In genomic region chr9:129399301-129399990, GRCh38 we compare ENCODE assay signal across 26 cellular contexts.
DNase-seq lines count a peak whose midpoint lies in the region; ATAC-seq and TF ChIP-seq lines count a peak whose summit lies in the region.
"Had no signal": no experiment of that assay in that cellular context is flagged by ENCODE, and none has a peak within 500 bp of the region (broad histone marks: within the 10 kb centered on the region; RNA-seq: fewer than 3 reads in every experiment).

No MANE protein-coding gene starts in this region.

- H3K27me3 Mint-ChIP-seq in mesothelial cell of epicardium (ENCODE audit: low read depth) (no peaks in the 10 kb centered on the region), type B pancreatic cell (no peaks in the 10 kb centered on the region)

- no peaks in the 10 kb centered on the region for H3K9me3 ChIP-seq in SK-N-SH
- H3K9me3 ChIP-seq: ascending aorta, esophagus squamous epithelium, gastrocnemius medialis, prostate gland, testis had no signal

- intact Hi-C loops in lower leg skin (cut with DNase I; ENCODE audit: low total_unique reads), result no loop called here

- no peak for TF ChIP-seq RAD21 in SK-N-SH (IDR thresholded peaks at IDR 0.05; ENCODE audit: low read length)

- H3K27ac ChIP-seq in SK-N-SH (ENCODE audit: low read depth in 2 of 2, low read length in 1 of 2), result no peak overlapping the region; a peak in 1 of 4 replicates
- H3K27ac ChIP-seq: 22Rv1, ascending aorta, esophagus squamous epithelium, gastrocnemius medialis, prostate gland, testis had no signal

- H3K4me2 ChIP-seq in SK-N-SH, result no peak overlapping the region

- ATAC-seq in SK-N-SH treated with all-trans-retinoic acid at 6 μM for 48 hours, result no peak
- ATAC-seq: gastrocnemius medialis; natural killer cell treated with Interleukin-12 subunit alpha and Interleukin-12 subunit beta and Interleukin-15 and Interleukin-18, amount 100 ng/mL, for 72 hours had no signal

- H3K9me2 ChIP-seq in SK-N-SH, result no peaks in the 10 kb centered on the region

- WGBS in SK-N-SH (ENCODE audit: low lambda C conversion rate), result 94% methylated on average over 18 of the region's 18 CpGs
- WGBS in lower leg skin, 2 donors, result 68 to 69% methylated on average over 18 of the region's 18 CpGs

- H4K20me1 ChIP-seq in SK-N-SH (ENCODE audit: insufficient read depth), result no peaks in the 10 kb centered on the region

- no peak for TF ChIP-seq POLR2A in lower leg skin (IDR thresholded peaks at IDR 0.05)

- H3K4me3 Mint-ChIP-seq in mesothelial cell of epicardium (no peak overlapping the region), type B pancreatic cell (peak overlapping the region; percentile 31)
- H3K4me3 Mint-ChIP-seq: activated naive CD4-positive, alpha-beta T cell treated with anti-CD3 and anti-CD28 coated beads, Interleukin-2, amount 10 ng/mL, durations not matched to agents 7 days and 5 days; natural killer cell treated with Interleukin-12 subunit alpha and Interleukin-12 subunit beta and Interleukin-15 and Interleukin-18, amount 100 ng/mL, for 72 hours had no signal

- no peaks in the 10 kb centered on the region for H3K79me2 ChIP-seq in SK-N-SH (ENCODE audit: insufficient read depth)

- H3K4me1 Mint-ChIP-seq in mesothelial cell of epicardium (peaks cover 43% of the 10 kb centered on the region), type B pancreatic cell (ENCODE audit: unreplicated experiment) (peaks cover 27% of the 10 kb centered on the region)

- H3K9ac ChIP-seq in SK-N-SH, result no peak overlapping the region

- H3K27ac Mint-ChIP-seq in mesothelial cell of epicardium (peak overlapping the region; percentile 72), type B pancreatic cell (no peak overlapping the region)
- H3K27ac Mint-ChIP-seq: activated naive CD4-positive, alpha-beta T cell treated with anti-CD3 and anti-CD28 coated beads, Interleukin-2, amount 10 ng/mL, durations not matched to agents 7 days and 5 days; natural killer cell treated with Interleukin-12 subunit alpha and Interleukin-12 subunit beta and Interleukin-15 and Interleukin-18, amount 100 ng/mL, for 72 hours had no signal

- TF ChIP-seq CTCF in SK-N-SH (IDR thresholded peaks at IDR 0.05), result no peak
- no peak for TF ChIP-seq CTCF in mesothelial cell of epicardium (IDR thresholded peaks at IDR 0.05; ENCODE audit: unreplicated experiment)
- TF ChIP-seq CTCF in type B pancreatic cell (conservative IDR thresholded peaks at IDR 0.05), result no peak
- TF ChIP-seq CTCF in lower leg skin (IDR thresholded peaks at IDR 0.05), result no peak

- no peaks in the 10 kb centered on the region for H3K36me3 Mint-ChIP-seq in mesothelial cell of epicardium
- H3K36me3 Mint-ChIP-seq in type B pancreatic cell, result no peaks in the 10 kb centered on the region
- H3K36me3 Mint-ChIP-seq: activated naive CD4-positive, alpha-beta T cell treated with anti-CD3 and anti-CD28 coated beads, Interleukin-2, amount 10 ng/mL, durations not matched to agents 7 days and 5 days; natural killer cell treated with Interleukin-12 subunit alpha and Interleukin-12 subunit beta and Interleukin-15 and Interleukin-18, amount 100 ng/mL, for 72 hours had no signal

- POLR2A ChIA-PET in SK-N-SH (lab: Yijun Ruan, JAX), result interaction anchor here (1.2 kb wide), 1 partner anchor 17 kb away, joined by 3 read pairs; no protein-coding TSS in a partner anchor

- no peaks in the 10 kb centered on the region; the same call in 1 of the 2 replicates for H3K27me3 ChIP-seq in SK-N-SH (ENCODE audit: insufficient read depth)
- H3K27me3 ChIP-seq: ascending aorta, esophagus squamous epithelium, testis had no signal

- H2AFZ ChIP-seq in SK-N-SH (ENCODE audit: low read depth), result no peak overlapping the region

- CTCF ChIA-PET in SK-N-SH (lab: Yijun Ruan, JAX), result interaction anchor here (1.4 kb wide), 1 partner anchor 9 kb away, joined by 3 read pairs; no protein-coding TSS in a partner anchor

- no peak for TF ChIP-seq EP300 in SK-N-SH (IDR thresholded peaks at IDR 0.05; ENCODE audit: borderline replicate concordance in 1 of 2, low read depth in 1 of 2, low read length in 1 of 2)

- H3K36me3 ChIP-seq in SK-N-SH (replicated peaks in 1 of 2; ENCODE audit: control insufficient read depth in 1 of 2, insufficient read depth in 2 of 2, low read length in 1 of 2), result no peaks in the 10 kb centered on the region
- H3K36me3 ChIP-seq: ascending aorta, esophagus squamous epithelium, gastrocnemius medialis, prostate gland had no signal

- peak; percentile 37 for DNase-seq in SK-N-SH
- peak; percentile 49 for DNase-seq in ecto neural progenitor cell (ENCODE audit: low spot score)
- no peak for DNase-seq in mesothelial cell of epicardium (ENCODE audit: low spot score in 2 of 2, unreplicated experiment in 2 of 2)
- no peak for DNase-seq in type B pancreatic cell (ENCODE audit: extremely low spot score, unreplicated experiment)
- DNase-seq in lower leg skin (ENCODE audit: low spot score in 2 of 2), result no peak
- DNase-seq in dedifferentiated amniotic fluid mesenchymal stem cell (ENCODE audit: extremely low spot score), result no peak
- no peak for DNase-seq in stimulated activated CD4-positive, alpha-beta T cell treated with anti-CD3 and anti-CD28 coated beads, Interleukin-2, amount 100 ng/mL, for 48 hours
- DNase-seq: activated CD8-positive, alpha-beta memory T cell treated with anti-CD3 and anti-CD28 coated beads for 24 hours; activated naive CD4-positive, alpha-beta T cell treated with anti-CD3 and anti-CD28 coated beads, Interleukin-2, amount 10 ng/mL, durations not matched to agents 7 days and 5 days; activated T-cell treated with anti-CD3 and anti-CD28 coated beads, Interleukin-2, amount 50 U/mL, for 48 hours; cerebellar nuclear complex; COR-L47; DMS79; effector memory CD4-positive, alpha-beta T cell; esophagus squamous epithelium; hypothalamus; NCI-H187 treated with DMSO at 0.1 percent for 48 hours; small intestine; stimulated activated naive CD4-positive, alpha-beta T cell; testis had no signal

- H3K4me1 ChIP-seq in SK-N-SH (ENCODE audit: control insufficient read depth in 1 of 2, insufficient read depth in 2 of 2, low read depth in 1 of 2, low read length in 1 of 2), result peaks cover 0 to 29% of the 10 kb centered on the region in 2 experiments; a peak in 1 of 4 replicates
- H3K4me1 ChIP-seq: gastrocnemius medialis, prostate gland had no signal

- no peaks in the 10 kb centered on the region for H3F3A ChIP-seq in SK-N-SH (replicated peaks; ENCODE audit: insufficient read depth)

- H3K9me3 Mint-ChIP-seq in mesothelial cell of epicardium, result no peaks in the 10 kb centered on the region
- H3K9me3 Mint-ChIP-seq in type B pancreatic cell, result no peaks in the 10 kb centered on the region
- H3K9me3 Mint-ChIP-seq: activated naive CD4-positive, alpha-beta T cell treated with anti-CD3 and anti-CD28 coated beads, Interleukin-2, amount 10 ng/mL, durations not matched to agents 7 days and 5 days; natural killer cell treated with Interleukin-12 subunit alpha and Interleukin-12 subunit beta and Interleukin-15 and Interleukin-18, amount 100 ng/mL, for 72 hours had no signal

- no peak overlapping the region for H3K4me3 ChIP-seq in SK-N-SH (ENCODE audit: low read depth in 2 of 2, low read length in 1 of 2)
- no peak overlapping the region for H3K4me3 ChIP-seq in lower leg skin (ENCODE audit: low read depth, poor library complexity, severe bottlenecking)
- H3K4me3 ChIP-seq: ascending aorta, esophagus squamous epithelium, gastrocnemius medialis, prostate gland, testis had no signal

TF ChIP-seq in SK-N-SH, 30 proteins besides CTCF, POLR2A, EP300 and RAD21:
- TF ChIP-seq TEAD4 (IDR thresholded peaks at IDR 0.05; ENCODE audit: borderline replicate concordance, insufficient read depth) (no peak), USF1 (IDR thresholded peaks at IDR 0.05; ENCODE audit: borderline replicate concordance, low read depth) (no peak), TCF12 (IDR thresholded peaks at IDR 0.05) (no peak), FOXM1 (IDR thresholded peaks at IDR 0.05; ENCODE audit: low read depth) (no peak), YY1 (IDR thresholded peaks at IDR 0.05; ENCODE audit: low read depth) (no peak)

TF ChIP-seq in SK-N-SH treated with all-trans-retinoic acid at 6 μM for 48 hours, 23 proteins besides CTCF, POLR2A, EP300 and RAD21:
- TF ChIP-seq OSR1 (CRISPR knock-in tag; IDR thresholded peaks at IDR 0.05) (no peak), ARNTL (CRISPR knock-in tag; IDR thresholded peaks at IDR 0.05; ENCODE audit: borderline replicate concordance, low read depth) (no peak), CSRNP3 (CRISPR knock-in tag; IDR thresholded peaks at IDR 0.05) (no peak), ZNF565 (CRISPR knock-in tag; conservative IDR thresholded peaks at IDR 0.05; ENCODE audit: low read depth) (no peak), BACH2 (CRISPR knock-in tag; IDR thresholded peaks at IDR 0.05; ENCODE audit: borderline replicate concordance) (no peak)
TF ChIP-seq in SK-N-SH treated with all-trans-retinoic acid at 6 μM for 48 hours: peak in this region for 0.

Comparison
In these comparisons a context has a peak if more than half of its experiments do, and no peak if none do; other contexts are left out.
1. DNase-seq: peak in SK-N-SH (single experiment) and ecto neural progenitor cell (single experiment); none in mesothelial cell of epicardium (0 of 2), type B pancreatic cell (single experiment), lower leg skin (0 of 2), dedifferentiated amniotic fluid mesenchymal stem cell (single experiment) and stimulated activated CD4-positive, alpha-beta T cell treated with anti-CD3 and anti-CD28 coated beads, Interleukin-2, amount 100 ng/mL, for 48 hours (0 of 2).